In genomic region chr3:45841380-45841700, GRCh38 we compare ENCODE assay signal across 8 cellular contexts. TPM values are rescaled to one million over a fixed set of nuclear protein-coding genes. Genes with fewer than 3 reads are reported as not detected.
DNase-seq lines count a peak whose midpoint lies in the region; ATAC-seq and TF ChIP-seq lines count a peak whose summit lies in the region.

No MANE protein-coding gene starts in this region.

- H3K36me3 ChIP-seq in HCT116 (ENCODE audit: control insufficient read depth in 1 of 2, insufficient read depth in 2 of 2, low read length in 2 of 2) (no peaks in the 10 kb centered on the region), Peyer's patch (no peaks in the 10 kb centered on the region), mesodermal cell (ENCODE audit: control insufficient read depth, insufficient read depth, low read length) (no peaks in the 10 kb centered on the region)

- 12% methylated on average over 5 of the region's 12 CpGs; no CpG with 5 or more reads in 1 of the 2 experiments for WGBS in mesodermal cell (ENCODE audit: insufficient coverage in 2 of 2), 2 experiments

- peaks cover 0 to 5% (median 5%) of the 10 kb centered on the region in 7 donors for H3K9me3 Mint-ChIP-seq in CD14-positive monocyte

- TF ChIP-seq POLR2A in HCT116 (IDR thresholded peaks at IDR 0.05; ENCODE audit: borderline replicate concordance, extremely low read depth, insufficient read depth, insufficient read length): no peak
- TF ChIP-seq POLR2A in Peyer's patch (IDR thresholded peaks at IDR 0.05): no peak

- POLR2A ChIA-PET in HCT116 (lab: Charles Lee): no interaction called here

- H3K4me3 ChIP-seq in HCT116 (replicated peaks in 1 of 2; ENCODE audit: low read depth in 1 of 2, low read length in 2 of 2) (peak overlapping the region; percentile 76 to 88), Peyer's patch (peak overlapping the region; percentile 65 to 87 (median 78)), dorsolateral prefrontal cortex (peak overlapping the region; percentile 60 to 100 (median 93)), mesodermal cell (ENCODE audit: extremely low read depth, insufficient read depth, low read length, poor library complexity, severe bottlenecking) (peak overlapping the region; percentile 80)

- H3K4me2 ChIP-seq in HCT116 (ENCODE audit: low read length): peak overlapping the region; percentile 85

- no peaks in the 10 kb centered on the region for H3K9me2 ChIP-seq in HCT116 (ENCODE audit: insufficient read depth)

- ATAC-seq in HCT116 (no peak), HG03442 (IDR thresholded peaks at IDR 0.05; ENCODE audit: unreplicated experiment) (no peak), GM19467 (IDR thresholded peaks at IDR 0.05; ENCODE audit: unreplicated experiment) (no peak)

- RAD21 ChIA-PET in HCT116 (lab: Charles Lee; ENCODE audit: low non-redundant PET in 1 of 2, low total read pairs in 2 of 2, uncharacterized antibody in 2 of 2, unreplicated experiment in 2 of 2): interaction anchor here in 1 of 2 experiments (1.0 kb wide), 1 partner anchor 88 kb away, joined by 3 read pairs; no protein-coding TSS in a partner anchor

- H3K36me3 Mint-ChIP-seq in CD14-positive monocyte: peaks cover 4 to 5% of the 10 kb centered on the region in 2 donors

- H3K9me3 ChIP-seq in HCT116 (ENCODE audit: control insufficient read depth in 1 of 2, insufficient read depth in 1 of 2, low read depth in 1 of 2, low read length in 2 of 2): no peaks in the 10 kb centered on the region
- H3K9me3 ChIP-seq in Peyer's patch: no peaks in the 10 kb centered on the region
- no peaks in the 10 kb centered on the region for H3K9me3 ChIP-seq in mesodermal cell (ENCODE audit: control insufficient read depth, low read length)

- H3K4me3 Mint-ChIP-seq in CD14-positive monocyte: peak overlapping the region; percentile 86 to 94

- H3K27me3 Mint-ChIP-seq in CD14-positive monocyte (ENCODE audit: low read depth in 3 of 3): peaks cover 5 to 13% (median 9%) of the 10 kb centered on the region in 3 donors

- TF ChIP-seq CTCF in CD14-positive monocyte (IDR thresholded peaks at IDR 0.05): no peak
- TF ChIP-seq CTCF in HCT116 (IDR thresholded peaks at IDR 0.05 in 2 of 3, conservative IDR thresholded peaks at IDR 0.05 in 1 of 3; ENCODE audit: borderline replicate concordance in 1 of 3, insufficient read depth in 1 of 3, low read depth in 2 of 3, low read length in 2 of 3): no peak
- TF ChIP-seq CTCF in Peyer's patch (IDR thresholded peaks at IDR 0.05): no peak
- no peak for TF ChIP-seq CTCF in dorsolateral prefrontal cortex (IDR thresholded peaks at IDR 0.05 in 54 of 56, conservative IDR thresholded peaks at IDR 0.05 in 2 of 56; ENCODE audit: low read depth in 1 of 56, partially characterized antibody in 56 of 56)

- H3K4me1 Mint-ChIP-seq in CD14-positive monocyte: peaks cover 25% of the 10 kb centered on the region

- no peak for DNase-seq in CD14-positive monocyte (ENCODE audit: low spot score)
- DNase-seq in HCT116 (ENCODE audit: low read depth, low spot score): no peak
- DNase-seq in Peyer's patch: peak in 2 of 3 donors; percentile 28 to 49
- peak in 1 of 10 donors; percentile 16 for DNase-seq in dorsolateral prefrontal cortex
- DNase-seq in stimulated activated CD4-positive, alpha-beta T cell treated with anti-CD3 and anti-CD28 coated beads, Interleukin-4, amount 100 ng/mL, for 4 hours: no peak

- H3K27me3 ChIP-seq in HCT116 (ENCODE audit: insufficient read depth, low read length) (no peaks in the 10 kb centered on the region), Peyer's patch (no peaks in the 10 kb centered on the region), dorsolateral prefrontal cortex (no peaks in the 10 kb centered on the region)

- CTCF ChIA-PET in HCT116 (lab: Charles Lee): interaction anchor here (0.8 to 1.2 kb wide), 2 partner anchors 9 to 80 kb away, joined by 3 to 4 read pairs; no protein-coding TSS in a partner anchor

- H2AFZ ChIP-seq in HCT116 (ENCODE audit: low read depth, low read length, poor library complexity, severe bottlenecking): peak overlapping the region; percentile 20

- no peaks in the 10 kb centered on the region for H4K20me1 ChIP-seq in HCT116 (ENCODE audit: insufficient read depth)

- peak overlapping the region in 6 of 7 donors; percentile 74 to 89 (median 86) for H3K27ac Mint-ChIP-seq in CD14-positive monocyte

- no TSS peak for BruUV-seq in HCT116 (replicated peaks; lab: Mats Ljungman, UMichigan)

- TF ChIP-seq RAD21 in HCT116 (IDR thresholded peaks at IDR 0.05; ENCODE audit: low read depth): no peak

- intact Hi-C loops in CD14-positive monocyte (cut with micrococcal nuclease): loop anchor here in 1 of 2 donors (1.0 kb wide), 1 partner anchor 8 kb away; no protein-coding TSS in a partner anchor
- intact Hi-C loops in HCT116 (cut with micrococcal nuclease): no loop called here
- intact Hi-C loops in dorsolateral prefrontal cortex (cut with DNase I): loop anchor here in 1 of 2 donors (5.0 to 10.0 kb wide), 2 partner anchors 147 to 156 kb away; partner anchors contain the start of gene FYCO1

- H3K27ac ChIP-seq in HCT116 (ENCODE audit: low read depth, low read length) (peak overlapping the region; percentile 20; the same call in 1 of the 2 replicates), Peyer's patch (peak overlapping the region; percentile 32 to 71 (median 51)), dorsolateral prefrontal cortex (peak overlapping the region in 14 of 59 donors; percentile 9 to 73 (median 54)), mesodermal cell (ENCODE audit: low read depth, low read length, severe bottlenecking) (peak overlapping the region; percentile 92)

- H3K79me2 ChIP-seq in HCT116 (ENCODE audit: insufficient read depth, low read length): no peaks in the 10 kb centered on the region

- H3K4me1 ChIP-seq in HCT116 (ENCODE audit: control insufficient read depth in 1 of 2, insufficient read depth in 2 of 2, low read length in 2 of 2) (peaks cover 3 to 14% of the 10 kb centered on the region in 2 experiments; a peak in 3 of 4 replicates), Peyer's patch (peaks cover 0 to 9% (median 0%) of the 10 kb centered on the region in 4 donors), mesodermal cell (ENCODE audit: control insufficient read depth, insufficient read depth, low read length, poor library complexity, severe bottlenecking) (no peaks in the 10 kb centered on the region)

- H3K9ac ChIP-seq in HCT116 (ENCODE audit: low read length): peak overlapping the region; percentile 70

TF ChIP-seq in HCT116, 20 proteins besides CTCF, POLR2A, EP300 and RAD21 (continues in another document):
- TF ChIP-seq SP1 (IDR thresholded peaks at IDR 0.05; ENCODE audit: low read depth) (no peak), JUND (IDR thresholded peaks at IDR 0.05) (no peak), ELF1 (IDR thresholded peaks at IDR 0.05; ENCODE audit: borderline replicate concordance, low read depth) (no peak), YY1 (IDR thresholded peaks at IDR 0.05; ENCODE audit: extremely low read depth, insufficient replicate concordance, low read depth, low read length) (no peak), POLR2AphosphoS5 (IDR thresholded peaks at IDR 0.05; ENCODE audit: low read depth, low read length) (no peak), ZNF274 (IDR thresholded peaks at IDR 0.05; ENCODE audit: low read depth, low read length) (no peak)
- TF ChIP-seq, protein P1, sequence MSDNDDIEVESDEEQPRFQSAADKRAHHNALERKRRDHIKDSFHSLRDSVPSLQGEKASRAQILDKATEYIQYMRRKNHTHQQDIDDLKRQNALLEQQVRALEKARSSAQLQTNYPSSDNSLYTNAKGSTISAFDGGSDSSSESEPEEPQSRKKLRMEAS (IDR thresholded peaks at IDR 0.05): no peak
- TF ChIP-seq, protein P2, sequence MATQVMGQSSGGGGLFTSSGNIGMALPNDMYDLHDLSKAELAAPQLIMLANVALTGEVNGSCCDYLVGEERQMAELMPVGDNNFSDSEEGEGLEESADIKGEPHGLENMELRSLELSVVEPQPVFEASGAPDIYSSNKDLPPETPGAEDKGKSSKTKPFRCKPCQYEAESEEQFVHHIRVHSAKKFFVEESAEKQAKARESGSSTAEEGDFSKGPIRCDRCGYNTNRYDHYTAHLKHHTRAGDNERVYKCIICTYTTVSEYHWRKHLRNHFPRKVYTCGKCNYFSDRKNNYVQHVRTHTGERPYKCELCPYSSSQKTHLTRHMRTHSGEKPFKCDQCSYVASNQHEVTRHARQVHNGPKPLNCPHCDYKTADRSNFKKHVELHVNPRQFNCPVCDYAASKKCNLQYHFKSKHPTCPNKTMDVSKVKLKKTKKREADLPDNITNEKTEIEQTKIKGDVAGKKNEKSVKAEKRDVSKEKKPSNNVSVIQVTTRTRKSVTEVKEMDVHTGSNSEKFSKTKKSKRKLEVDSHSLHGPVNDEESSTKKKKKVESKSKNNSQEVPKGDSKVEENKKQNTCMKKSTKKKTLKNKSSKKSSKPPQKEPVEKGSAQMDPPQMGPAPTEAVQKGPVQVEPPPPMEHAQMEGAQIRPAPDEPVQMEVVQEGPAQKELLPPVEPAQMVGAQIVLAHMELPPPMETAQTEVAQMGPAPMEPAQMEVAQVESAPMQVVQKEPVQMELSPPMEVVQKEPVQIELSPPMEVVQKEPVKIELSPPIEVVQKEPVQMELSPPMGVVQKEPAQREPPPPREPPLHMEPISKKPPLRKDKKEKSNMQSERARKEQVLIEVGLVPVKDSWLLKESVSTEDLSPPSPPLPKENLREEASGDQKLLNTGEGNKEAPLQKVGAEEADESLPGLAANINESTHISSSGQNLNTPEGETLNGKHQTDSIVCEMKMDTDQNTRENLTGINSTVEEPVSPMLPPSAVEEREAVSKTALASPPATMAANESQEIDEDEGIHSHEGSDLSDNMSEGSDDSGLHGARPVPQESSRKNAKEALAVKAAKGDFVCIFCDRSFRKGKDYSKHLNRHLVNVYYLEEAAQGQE (IDR thresholded peaks at IDR 0.05; ENCODE audit: low read depth): no peak

RNA-seq across cellular contexts. Expression of gene LZTFL1, which starts 0.6 kb away (rescaled TPM):
- polyA plus RNA-seq in CD14-positive monocyte: 1 to 10 TPM; 7.3 to 7.5 TPM
- total RNA-seq in HCT116 (2021; ENCODE audit: unreplicated experiment) (21.0 TPM), Peyer's patch (10 to 100 TPM in 2 of 4 donors, 1 to 10 TPM in 2; 4.9 to 30.5 (median 9.9) TPM), dorsolateral prefrontal cortex (10 to 100 TPM; 18.7 to 71.8 (median 48.5) TPM)
- 9.1 and 14.5 TPM in 2 replicates for polyA plus RNA-seq in HCT116 (2012)
- polyA plus RNA-seq in mesodermal cell (2013, experiment 1 of 2): 24.4 TPM
- polyA plus RNA-seq in mesodermal cell (2013, experiment 2 of 2): 29.7 TPM

RNA-seq across cellular contexts. Expression of gene CCR9, which starts 45.0 kb away (rescaled TPM):
- polyA plus RNA-seq in CD14-positive monocyte: not detected
- total RNA-seq in HCT116 (2021; ENCODE audit: unreplicated experiment): not detected
- 0.02 and 0.04 TPM in 2 replicates for polyA plus RNA-seq in HCT116 (2012)
- total RNA-seq in Peyer's patch: 1 to 10 TPM; 2.1 to 7.4 (median 3.7) TPM
- 1 to 10 TPM in 2 of 120 experiments, under 1 TPM in 65, not detected in 53; 0.16 to 1.3 (median 0.42) TPM for total RNA-seq in dorsolateral prefrontal cortex
- polyA plus RNA-seq in mesodermal cell (2013, experiment 1 of 2): not detected
- not detected for polyA plus RNA-seq in mesodermal cell (2013, experiment 2 of 2)

RNA-seq across cellular contexts. Expression of gene SLC6A20, which starts 45.0 kb away (rescaled TPM):
- polyA plus RNA-seq in CD14-positive monocyte: not detected
- total RNA-seq in HCT116 (2021; ENCODE audit: unreplicated experiment): 0.89 TPM
- polyA plus RNA-seq in HCT116 (2012): 0.78 and 1.8 TPM in 2 replicates
- total RNA-seq in Peyer's patch: 100 to 1,000 TPM in 1 of 4 donors, 10 to 100 TPM in 2, not detected in 1; 62.9 to 106 (median 88.3) TPM
- 10 to 100 TPM in 9 of 120 experiments, 1 to 10 TPM in 106, under 1 TPM in 5; 0.69 to 43.7 (median 2.8) TPM for total RNA-seq in dorsolateral prefrontal cortex
- 0.11 TPM for polyA plus RNA-seq in mesodermal cell (2013, experiment 1 of 2)
- polyA plus RNA-seq in mesodermal cell (2013, experiment 2 of 2): not detected

Comparison
In these comparisons a context has a peak if more than half of its experiments do, and no peak if none do; other contexts are left out.
1. DNase-seq: peak in Peyer's patch (2 of 3); none in CD14-positive monocyte (single experiment), HCT116 (single experiment) and stimulated activated CD4-positive, alpha-beta T cell treated with anti-CD3 and anti-CD28 coated beads, Interleukin-4, amount 100 ng/mL, for 4 hours (0 of 2).
2. Peak in every context shown above with its lines, with median percentiles within 50 percentile points of each other: H3K4me3 ChIP-seq.